Comparison of ENCODE assay signal across 26 cellular contexts in genomic region chr3:72093270-72093669, GRCh38.
DNase-seq lines count a peak whose midpoint lies in the region; ATAC-seq and TF ChIP-seq lines count a peak whose summit lies in the region.
"Had no signal": no experiment of that assay in that cellular context is flagged by ENCODE, and none has a peak within 500 bp of the region (broad histone marks: within the 10 kb centered on the region; RNA-seq: fewer than 3 reads in every experiment).

No MANE protein-coding gene starts in this region.

- H3K4me1 Mint-ChIP-seq in activated T-cell treated with anti-CD3 and anti-CD28 coated beads, Interleukin-2, amount 50 U/mL, for 72 hours (ENCODE audit: low read depth), result no peaks in the 10 kb centered on the region
- H3K4me1 Mint-ChIP-seq in activated T-cell treated with anti-CD3 and anti-CD28 coated beads, Interleukin-2, amount 50 U/mL, for 4 hours (ENCODE audit: low read depth), result no peaks in the 10 kb centered on the region

- TF ChIP-seq CTCF in foreskin fibroblast (IDR thresholded peaks at IDR 0.05; ENCODE audit: low read depth, low read length) (no peak), dorsolateral prefrontal cortex (IDR thresholded peaks at IDR 0.05 in 54 of 56, conservative IDR thresholded peaks at IDR 0.05 in 2 of 56; ENCODE audit: low read depth in 1 of 56, partially characterized antibody in 56 of 56) (no peak)

- H3K27ac ChIP-seq in dorsolateral prefrontal cortex, result no peak overlapping the region
- H3K27ac ChIP-seq: 22Rv1, C4-2B, cardiac muscle cell, colonic mucosa, heart left ventricle, SJSA1, skin epidermis, upper lobe of left lung, WERI-Rb-1 had no signal

- peaks cover 0 to 3% (median 0%) of the 10 kb centered on the region in 45 donors for H3K27me3 ChIP-seq in dorsolateral prefrontal cortex
- H3K27me3 ChIP-seq: colonic mucosa, heart left ventricle, SJSA1, upper lobe of left lung had no signal

- H3K4me3 ChIP-seq in foreskin fibroblast (ENCODE audit: low read depth in 1 of 2, low read length in 2 of 2) (no peak overlapping the region), dorsolateral prefrontal cortex (no peak overlapping the region)
- H3K4me3 ChIP-seq: cardiac muscle cell, colonic mucosa, heart left ventricle, SJSA1, skin epidermis, upper lobe of left lung had no signal

- DNase-seq in activated T-cell treated with anti-CD3 and anti-CD28 coated beads, Interleukin-2, amount 50 U/mL, for 72 hours, result no peak
- DNase-seq in activated T-cell treated with anti-CD3 and anti-CD28 coated beads, Interleukin-2, amount 50 U/mL, for 4 hours, result no peak
- peak; percentile 30 for DNase-seq in NAMALWA (ENCODE audit: low spot score)
- DNase-seq in foreskin fibroblast, result no peak
- DNase-seq in dorsolateral prefrontal cortex, result no peak
- DNase-seq in anterior cingulate cortex (lab: John Stamatoyannopoulos, UW), result no peak
- DNase-seq: activated CD4-positive, alpha-beta T cell treated with anti-CD3 and anti-CD28 coated beads for 48 hours; aorta; colonic mucosa; COR-L47; heart left ventricle; islet precursor cell; left ventricle myocardium superior; NCI-H2107; NCI-H82; stimulated activated naive CD4-positive, alpha-beta T cell; upper lobe of left lung; WERI-Rb-1 had no signal

- intact Hi-C loops in dorsolateral prefrontal cortex (cut with DNase I), result no loop called here

- H3K36me3 Mint-ChIP-seq in activated T-cell treated with anti-CD3 and anti-CD28 coated beads, Interleukin-2, amount 50 U/mL, for 72 hours (ENCODE audit: insufficient read depth in 2 of 2), result no peaks in the 10 kb centered on the region
- no peaks in the 10 kb centered on the region for H3K36me3 Mint-ChIP-seq in activated T-cell treated with anti-CD3 and anti-CD28 coated beads, Interleukin-2, amount 50 U/mL, for 4 hours (ENCODE audit: insufficient read depth)
- H3K36me3 Mint-ChIP-seq: activated naive CD8-positive, alpha-beta T cell had no signal

- peaks cover 20% of the 10 kb centered on the region for H3K27me3 Mint-ChIP-seq in activated T-cell treated with anti-CD3 and anti-CD28 coated beads, Interleukin-2, amount 50 U/mL, for 72 hours (ENCODE audit: low read depth)
- H3K27me3 Mint-ChIP-seq in activated T-cell treated with anti-CD3 and anti-CD28 coated beads, Interleukin-2, amount 50 U/mL, for 4 hours (ENCODE audit: low read depth), result no peaks in the 10 kb centered on the region
- H3K27me3 Mint-ChIP-seq: activated naive CD8-positive, alpha-beta T cell had no signal

- no peak for ATAC-seq in activated T-cell treated with anti-CD3 and anti-CD28 coated beads, Interleukin-2, amount 50 U/mL, for 72 hours (replicated peaks in 1 of 2)
- no peak for ATAC-seq in activated T-cell treated with anti-CD3 and anti-CD28 coated beads, Interleukin-2, amount 50 U/mL, for 4 hours
- peak; percentile 40 for ATAC-seq in HG02852 (IDR thresholded peaks at IDR 0.05; ENCODE audit: unreplicated experiment)
- no peak for ATAC-seq in GM21576 (IDR thresholded peaks at IDR 0.05; ENCODE audit: unreplicated experiment)
- ATAC-seq: heart left ventricle, left ventricle myocardium superior had no signal

- no peaks in the 10 kb centered on the region for H3K9me3 Mint-ChIP-seq in activated T-cell treated with anti-CD3 and anti-CD28 coated beads, Interleukin-2, amount 50 U/mL, for 72 hours
- H3K9me3 Mint-ChIP-seq in activated T-cell treated with anti-CD3 and anti-CD28 coated beads, Interleukin-2, amount 50 U/mL, for 4 hours, result no peaks in the 10 kb centered on the region

- peak overlapping the region; percentile 13 for H3K27ac Mint-ChIP-seq in activated T-cell treated with anti-CD3 and anti-CD28 coated beads, Interleukin-2, amount 50 U/mL, for 72 hours
- H3K27ac Mint-ChIP-seq: activated naive CD8-positive, alpha-beta T cell had no signal

- H3K4me3 Mint-ChIP-seq in activated T-cell treated with anti-CD3 and anti-CD28 coated beads, Interleukin-2, amount 50 U/mL, for 72 hours, result no peak overlapping the region
- H3K4me3 Mint-ChIP-seq in activated T-cell treated with anti-CD3 and anti-CD28 coated beads, Interleukin-2, amount 50 U/mL, for 4 hours, result no peak overlapping the region
- H3K4me3 Mint-ChIP-seq: activated naive CD8-positive, alpha-beta T cell had no signal
